Comparison of ENCODE assay signal across 21 cellular contexts in the genomic region with DNA sequence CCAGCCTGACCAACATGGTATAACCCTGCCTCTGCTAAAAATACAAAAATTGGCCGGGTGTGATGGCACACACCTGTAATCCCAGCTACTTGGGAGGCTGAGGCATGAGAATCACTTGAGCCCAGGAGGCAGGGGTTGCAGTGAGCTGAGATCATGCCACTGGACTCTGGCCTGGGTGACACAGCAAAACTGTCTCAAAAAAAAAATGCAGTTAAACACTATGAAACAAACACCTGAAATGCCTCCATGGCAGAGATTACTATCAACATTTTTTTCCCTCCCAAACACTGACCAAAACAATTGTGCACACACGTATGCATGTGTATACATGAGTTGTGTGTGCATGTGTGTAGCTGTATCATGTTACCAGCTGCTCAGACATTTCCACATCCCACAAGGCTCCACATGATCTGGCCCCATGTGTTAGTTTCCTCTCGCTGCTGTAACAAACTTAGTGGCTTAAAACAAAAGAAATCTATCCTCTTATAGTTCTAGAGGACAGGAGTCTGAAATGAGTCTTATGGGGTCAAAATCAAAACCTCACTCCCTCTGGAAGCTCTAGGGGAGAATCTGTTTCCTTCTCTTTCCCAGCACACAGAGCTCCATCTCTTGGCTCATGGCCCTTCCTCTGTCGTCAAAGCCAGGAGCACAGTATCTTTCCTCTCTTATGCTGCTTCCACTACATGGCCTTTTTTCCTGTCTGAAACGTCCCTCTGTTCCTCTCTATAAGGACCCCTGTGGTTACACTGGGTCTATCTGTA.
"Had no signal": no experiment of that assay in that cellular context is flagged by ENCODE, and none has a peak within 500 bp of the region (broad histone marks: within the 10 kb centered on the region; RNA-seq: fewer than 3 reads in every experiment).

No MANE protein-coding gene starts in this region.

- H3K9me3 ChIP-seq: lower lobe of right lung had no signal

- H3K4me1 ChIP-seq: lower lobe of right lung had no signal

- H3K27me3 Mint-ChIP-seq: activated B cell treated with CpG ODN at 0.5 μM for 24 hours; activated CD4-positive, alpha-beta memory T cell treated with anti-CD3 and anti-CD28 coated beads, Interleukin-2, amount 10 ng/mL, durations not matched to agents 7 days and 5 days; activated naive CD8-positive, alpha-beta T cell treated with anti-CD3 and anti-CD28 coated beads, Interleukin-2, amount 10 ng/mL, durations not matched to agents 7 days and 5 days; naive B cell; progenitor cell of endocrine pancreas had no signal

- H3K4me3 ChIP-seq: cardiac muscle cell, lower lobe of right lung, neural progenitor cell had no signal

- H3K27ac Mint-ChIP-seq: activated B cell treated with CpG ODN at 0.5 μM for 24 hours; activated CD4-positive, alpha-beta memory T cell treated with anti-CD3 and anti-CD28 coated beads, Interleukin-2, amount 10 ng/mL, durations not matched to agents 7 days and 5 days; activated naive CD8-positive, alpha-beta T cell treated with anti-CD3 and anti-CD28 coated beads, Interleukin-2, amount 10 ng/mL, durations not matched to agents 7 days and 5 days; activated T-helper 2 cell treated with anti-CD3 and anti-CD28 coated beads, Interferon-gamma antibody, Interleukin-2, Interleukin-4, amounts not matched to agents 10 μg/mL and 5 μg/mL and 100 μg/mL, durations not matched to agents 14 hours and 24 hours and 36 hours; dendritic cell treated with granulocyte-macrophage colony-stimulating factor and Interleukin-4, amounts not matched to agents 40 ng/mL and 50 ng/mL, for 4 days; neural progenitor cell; progenitor cell of endocrine pancreas had no signal

- H2AFZ ChIP-seq: neural progenitor cell had no signal

- ATAC-seq: left lobe of liver; lower lobe of right lung; SK-N-SH treated with all-trans-retinoic acid at 6 μM for 48 hours; stimulated activated naive CD8-positive, alpha-beta T cell treated with anti-CD3 and anti-CD28 coated beads, Interleukin-15, Interleukin-2, amounts not matched to agents 100 U/mL and 50 U/mL, for 24 hours had no signal

- H3K27me3 ChIP-seq: cardiac muscle cell, neural progenitor cell had no signal

- H3K4me2 ChIP-seq: neural progenitor cell had no signal

- H3K9ac ChIP-seq: neural progenitor cell had no signal

- H3K27ac ChIP-seq: cardiac muscle cell, lower lobe of right lung, neural progenitor cell had no signal

- H3K9me3 Mint-ChIP-seq: activated B cell treated with CpG ODN at 0.5 μM for 24 hours; activated CD4-positive, alpha-beta memory T cell treated with anti-CD3 and anti-CD28 coated beads, Interleukin-2, amount 10 ng/mL, durations not matched to agents 7 days and 5 days; activated naive CD8-positive, alpha-beta T cell treated with anti-CD3 and anti-CD28 coated beads, Interleukin-2, amount 10 ng/mL, durations not matched to agents 7 days and 5 days; activated T-helper 2 cell treated with anti-CD3 and anti-CD28 coated beads, Interferon-gamma antibody, Interleukin-2, Interleukin-4, amounts not matched to agents 10 μg/mL and 5 μg/mL and 100 μg/mL, durations not matched to agents 14 hours and 24 hours and 36 hours; dendritic cell treated with granulocyte-macrophage colony-stimulating factor and Interleukin-4, amounts not matched to agents 40 ng/mL and 50 ng/mL, for 4 days had no signal

- H3K4me3 Mint-ChIP-seq: activated B cell treated with CpG ODN at 0.5 μM for 24 hours; activated CD4-positive, alpha-beta memory T cell treated with anti-CD3 and anti-CD28 coated beads, Interleukin-2, amount 10 ng/mL, durations not matched to agents 7 days and 5 days; activated naive CD8-positive, alpha-beta T cell treated with anti-CD3 and anti-CD28 coated beads, Interleukin-2, amount 10 ng/mL, durations not matched to agents 7 days and 5 days; dendritic cell treated with granulocyte-macrophage colony-stimulating factor and Interleukin-4, amounts not matched to agents 40 ng/mL and 50 ng/mL, for 4 days; naive B cell; neural progenitor cell had no signal

- DNase-seq: activated B cell treated with CpG ODN at 0.5 μM for 24 hours; activated CD4-positive, alpha-beta memory T cell treated with anti-CD3 and anti-CD28 coated beads, Interleukin-2, amount 10 ng/mL, durations not matched to agents 7 days and 5 days; activated CD4-positive, alpha-beta T cell treated with anti-CD3 and anti-CD28 coated beads for 48 hours; activated naive CD4-positive, alpha-beta T cell; activated naive CD8-positive, alpha-beta T cell treated with anti-CD3 and anti-CD28 coated beads, Interleukin-2, amount 10 ng/mL, durations not matched to agents 7 days and 5 days; effector CD8-positive, alpha-beta T cell; erythroblast; foreskin melanocyte; lower lobe of right lung; naive B cell; stimulated activated CD4-positive, alpha-beta T cell treated with anti-CD3 and anti-CD28 coated beads, Interleukin-4, amount 100 ng/mL, for 24 hours; stimulated activated naive CD8-positive, alpha-beta T cell treated with anti-CD3 and anti-CD28 coated beads, Interleukin-15, Interleukin-2, amounts not matched to agents 100 U/mL and 50 U/mL, for 24 hours; T-helper 1 cell; T-helper 9 cell had no signal

- H3K36me3 ChIP-seq: cardiac muscle cell, lower lobe of right lung, neural progenitor cell had no signal
